ENCODE assay signal across 2 cellular contexts in the genomic region with DNA sequence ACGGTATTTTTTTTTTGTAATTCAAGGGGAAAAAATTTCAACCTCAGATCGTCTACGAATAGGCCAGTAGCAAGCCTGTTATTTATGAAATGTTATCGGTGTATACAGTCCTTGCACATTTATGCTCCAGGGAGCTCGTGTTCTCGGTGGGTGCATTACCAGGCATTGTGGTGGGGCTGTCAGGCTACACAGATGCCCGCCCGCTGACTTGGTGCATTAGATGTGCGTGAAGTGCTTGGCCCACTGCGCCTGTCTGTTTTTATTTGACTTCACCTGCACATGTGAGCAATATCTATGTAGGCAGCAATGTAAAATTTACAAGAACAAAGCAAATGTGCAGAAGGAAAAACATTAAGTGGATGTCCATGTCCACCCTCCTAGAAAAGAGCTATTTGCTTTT.
TF ChIP-seq lines count a peak whose summit lies in the region.

No MANE protein-coding gene starts in this region.

TF ChIP-seq in GM23338, 12 proteins besides CTCF, POLR2A, EP300 and RAD21 (continued from another document):
- TF ChIP-seq ZNF462 (CRISPR knock-in tag; IDR thresholded peaks at IDR 0.05) = no peak
- TF ChIP-seq ZNF114 (CRISPR knock-in tag; IDR thresholded peaks at IDR 0.05) = no peak
- no peak for TF ChIP-seq ZNF331 (CRISPR knock-in tag; IDR thresholded peaks at IDR 0.05; ENCODE audit: low read depth)
- no peak for TF ChIP-seq CREB1 (CRISPR knock-in tag; IDR thresholded peaks at IDR 0.05; ENCODE audit: low read depth)
- TF ChIP-seq, protein P1, sequence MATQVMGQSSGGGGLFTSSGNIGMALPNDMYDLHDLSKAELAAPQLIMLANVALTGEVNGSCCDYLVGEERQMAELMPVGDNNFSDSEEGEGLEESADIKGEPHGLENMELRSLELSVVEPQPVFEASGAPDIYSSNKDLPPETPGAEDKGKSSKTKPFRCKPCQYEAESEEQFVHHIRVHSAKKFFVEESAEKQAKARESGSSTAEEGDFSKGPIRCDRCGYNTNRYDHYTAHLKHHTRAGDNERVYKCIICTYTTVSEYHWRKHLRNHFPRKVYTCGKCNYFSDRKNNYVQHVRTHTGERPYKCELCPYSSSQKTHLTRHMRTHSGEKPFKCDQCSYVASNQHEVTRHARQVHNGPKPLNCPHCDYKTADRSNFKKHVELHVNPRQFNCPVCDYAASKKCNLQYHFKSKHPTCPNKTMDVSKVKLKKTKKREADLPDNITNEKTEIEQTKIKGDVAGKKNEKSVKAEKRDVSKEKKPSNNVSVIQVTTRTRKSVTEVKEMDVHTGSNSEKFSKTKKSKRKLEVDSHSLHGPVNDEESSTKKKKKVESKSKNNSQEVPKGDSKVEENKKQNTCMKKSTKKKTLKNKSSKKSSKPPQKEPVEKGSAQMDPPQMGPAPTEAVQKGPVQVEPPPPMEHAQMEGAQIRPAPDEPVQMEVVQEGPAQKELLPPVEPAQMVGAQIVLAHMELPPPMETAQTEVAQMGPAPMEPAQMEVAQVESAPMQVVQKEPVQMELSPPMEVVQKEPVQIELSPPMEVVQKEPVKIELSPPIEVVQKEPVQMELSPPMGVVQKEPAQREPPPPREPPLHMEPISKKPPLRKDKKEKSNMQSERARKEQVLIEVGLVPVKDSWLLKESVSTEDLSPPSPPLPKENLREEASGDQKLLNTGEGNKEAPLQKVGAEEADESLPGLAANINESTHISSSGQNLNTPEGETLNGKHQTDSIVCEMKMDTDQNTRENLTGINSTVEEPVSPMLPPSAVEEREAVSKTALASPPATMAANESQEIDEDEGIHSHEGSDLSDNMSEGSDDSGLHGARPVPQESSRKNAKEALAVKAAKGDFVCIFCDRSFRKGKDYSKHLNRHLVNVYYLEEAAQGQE (IDR thresholded peaks at IDR 0.05; ENCODE audit: unreplicated experiment) = no peak
- no peak for TF ChIP-seq POLR2AphosphoS5 (IDR thresholded peaks at IDR 0.05; ENCODE audit: low read depth)
- TF ChIP-seq EZH2phosphoT487 (IDR thresholded peaks at IDR 0.05; ENCODE audit: unreplicated experiment) = no peak
- no peak for TF ChIP-seq STAT1 (IDR thresholded peaks at IDR 0.05; ENCODE audit: unreplicated experiment)
- no peak for TF ChIP-seq NANOG (IDR thresholded peaks at IDR 0.05; ENCODE audit: borderline replicate concordance)
- no peak for TF ChIP-seq ETS1 (IDR thresholded peaks at IDR 0.05)

TF ChIP-seq in WTC11, 78 proteins besides CTCF, POLR2A, EP300 and RAD21 (continued from another document):
- TF ChIP-seq ARID4B (CRISPR knock-in tag; IDR thresholded peaks at IDR 0.05; ENCODE audit: borderline replicate concordance) (no peak), JAZF1 (CRISPR knock-in tag; IDR thresholded peaks at IDR 0.05) (no peak), JUN (CRISPR knock-in tag; IDR thresholded peaks at IDR 0.05) (no peak), SMAD4 (CRISPR knock-in tag; IDR thresholded peaks at IDR 0.05) (no peak)
- TF ChIP-seq, protein P2, sequence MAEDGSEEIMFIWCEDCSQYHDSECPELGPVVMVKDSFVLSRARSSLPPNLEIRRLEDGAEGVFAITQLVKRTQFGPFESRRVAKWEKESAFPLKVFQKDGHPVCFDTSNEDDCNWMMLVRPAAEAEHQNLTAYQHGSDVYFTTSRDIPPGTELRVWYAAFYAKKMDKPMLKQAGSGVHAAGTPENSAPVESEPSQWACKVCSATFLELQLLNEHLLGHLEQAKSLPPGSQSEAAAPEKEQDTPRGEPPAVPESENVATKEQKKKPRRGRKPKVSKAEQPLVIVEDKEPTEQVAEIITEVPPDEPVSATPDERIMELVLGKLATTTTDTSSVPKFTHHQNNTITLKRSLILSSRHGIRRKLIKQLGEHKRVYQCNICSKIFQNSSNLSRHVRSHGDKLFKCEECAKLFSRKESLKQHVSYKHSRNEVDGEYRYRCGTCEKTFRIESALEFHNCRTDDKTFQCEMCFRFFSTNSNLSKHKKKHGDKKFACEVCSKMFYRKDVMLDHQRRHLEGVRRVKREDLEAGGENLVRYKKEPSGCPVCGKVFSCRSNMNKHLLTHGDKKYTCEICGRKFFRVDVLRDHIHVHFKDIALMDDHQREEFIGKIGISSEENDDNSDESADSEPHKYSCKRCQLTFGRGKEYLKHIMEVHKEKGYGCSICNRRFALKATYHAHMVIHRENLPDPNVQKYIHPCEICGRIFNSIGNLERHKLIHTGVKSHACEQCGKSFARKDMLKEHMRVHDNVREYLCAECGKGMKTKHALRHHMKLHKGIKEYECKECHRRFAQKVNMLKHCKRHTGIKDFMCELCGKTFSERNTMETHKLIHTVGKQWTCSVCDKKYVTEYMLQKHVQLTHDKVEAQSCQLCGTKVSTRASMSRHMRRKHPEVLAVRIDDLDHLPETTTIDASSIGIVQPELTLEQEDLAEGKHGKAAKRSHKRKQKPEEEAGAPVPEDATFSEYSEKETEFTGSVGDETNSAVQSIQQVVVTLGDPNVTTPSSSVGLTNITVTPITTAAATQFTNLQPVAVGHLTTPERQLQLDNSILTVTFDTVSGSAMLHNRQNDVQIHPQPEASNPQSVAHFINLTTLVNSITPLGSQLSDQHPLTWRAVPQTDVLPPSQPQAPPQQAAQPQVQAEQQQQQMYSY (CRISPR knock-in tag; IDR thresholded peaks at IDR 0.05) = no peak
